22 cellular contexts compared by ENCODE assay signal in the genomic region with DNA sequence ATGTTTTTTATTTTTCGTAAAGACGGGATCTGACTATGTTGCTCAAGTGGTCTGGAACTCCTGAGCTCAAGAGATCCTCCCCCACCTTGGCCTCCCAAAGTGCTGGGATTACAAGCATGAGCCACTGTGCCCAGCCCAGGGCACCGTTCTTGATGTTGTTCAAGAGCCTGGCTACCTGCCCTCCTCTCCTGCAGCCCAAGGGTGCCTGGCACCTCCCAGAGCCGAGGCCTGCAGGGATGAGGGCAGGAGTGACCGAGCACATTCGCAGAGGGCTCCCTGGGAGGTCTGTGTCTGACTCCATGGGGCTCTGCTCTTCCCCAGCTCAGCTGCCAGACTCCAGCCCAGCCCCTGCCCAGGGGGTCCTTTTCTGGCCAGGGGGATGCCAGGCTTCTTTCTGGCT. TPM values are rescaled to one million over a fixed set of nuclear protein-coding genes. Genes with fewer than 3 reads are reported as not detected.
DNase-seq lines count a peak whose midpoint lies in the region; TF ChIP-seq lines count a peak whose summit lies in the region.
"Had no signal": no experiment of that assay in that cellular context is flagged by ENCODE, and none has a peak within 500 bp of the region (broad histone marks: within the 10 kb centered on the region; RNA-seq: fewer than 3 reads in every experiment).

No MANE protein-coding gene starts in this region.

- peaks cover 4 to 8% of the 10 kb centered on the region in 2 donors for H3K4me1 ChIP-seq in neuronal stem cell (ENCODE audit: control insufficient read depth in 2 of 2, insufficient read depth in 1 of 2, low read depth in 1 of 2, low read length in 2 of 2)
- H3K4me1 ChIP-seq in CD8-positive, alpha-beta memory T cell (ENCODE audit: insufficient read depth, low read length): peaks cover 10% of the 10 kb centered on the region

- H3K27me3 Mint-ChIP-seq in IgD-negative memory B cell: no peaks in the 10 kb centered on the region
- H3K27me3 Mint-ChIP-seq in CD8-positive, alpha-beta memory T cell: peaks cover 0 to 1% of the 10 kb centered on the region in 2 donors

- H2BK15ac ChIP-seq in neuronal stem cell (ENCODE audit: low read length): no peak overlapping the region

- no CpG with 5 or more reads among the region's 6 CpGs for WGBS in neuronal stem cell (ENCODE audit: extremely low coverage in 2 of 2, insufficient read length in 2 of 2, insufficient replicate concordance in 1 of 2), 2 donors

- H3K9me3 Mint-ChIP-seq in IgD-negative memory B cell: no peaks in the 10 kb centered on the region
- no peaks in the 10 kb centered on the region for H3K9me3 Mint-ChIP-seq in CD8-positive, alpha-beta memory T cell
- H3K9me3 Mint-ChIP-seq: GM23338; T-helper 1 cell treated with Interleukin-12 subunit alpha and Interleukin-12 subunit beta and Interleukin-4 antibody, amounts not matched to agents 30 μg/mL and 1 μg/mL, for 36 hours had no signal

- peaks cover 0 to 10% of the 10 kb centered on the region in 2 donors for H3K36me3 ChIP-seq in neuronal stem cell (replicated peaks in 1 of 2; ENCODE audit: control insufficient read depth in 2 of 2, insufficient read depth in 2 of 2, low read length in 2 of 2)
- H3K36me3 ChIP-seq in CD8-positive, alpha-beta memory T cell (ENCODE audit: insufficient read depth, low read length): no peaks in the 10 kb centered on the region

- H3K23ac ChIP-seq in neuronal stem cell (ENCODE audit: low read depth, low read length, poor library complexity): peak overlapping the region; percentile 8

- peaks cover 3% of the 10 kb centered on the region for H3K36me3 Mint-ChIP-seq in IgD-negative memory B cell
- peaks cover 0 to 2% (median 0%) of the 10 kb centered on the region in 3 donors for H3K36me3 Mint-ChIP-seq in CD8-positive, alpha-beta memory T cell

- DNase-seq in RWPE1 (ENCODE audit: low spot score) (no peak), neuronal stem cell (ENCODE audit: low spot score) (no peak), DMS53 (lab: John Stamatoyannopoulos, UW) (no peak), HEK293T (ENCODE audit: extremely low spot score) (no peak)
- DNase-seq in CD8-positive, alpha-beta memory T cell: no peak
- no peak for DNase-seq in activated CD4-positive, alpha-beta T cell treated with anti-CD3 and anti-CD28 coated beads, Interleukin-2, amount 50 U/mL, for 48 hours
- DNase-seq: ACHN, Caco-2, GF-D8, NCI-H1048, NCI-H1436 treated with DMSO at 0.1 percent for 48 hours, NCI-H2029, NCI-H446, NCI-H526 treated with DMSO at 0.1 percent for 48 hours, RPMI8226, SIG-M5 had no signal

- H2BK5ac ChIP-seq in neuronal stem cell (ENCODE audit: low read length): no peak overlapping the region

- no peak overlapping the region for H4K91ac ChIP-seq in neuronal stem cell (ENCODE audit: low read depth, low read length, poor library complexity)

- no peak overlapping the region for H2BK12ac ChIP-seq in neuronal stem cell (ENCODE audit: low read length)

- no peak overlapping the region for H2AFZ ChIP-seq in neuronal stem cell (ENCODE audit: low read length)
- H2AFZ ChIP-seq: GM23338 had no signal

- no peak overlapping the region for H2BK120ac ChIP-seq in neuronal stem cell (ENCODE audit: low read depth, low read length)

- H3K4me1 Mint-ChIP-seq in IgD-negative memory B cell: peaks cover 32 to 40% (median 33%) of the 10 kb centered on the region in 3 donors
- peaks cover 11 to 20% (median 12%) of the 10 kb centered on the region in 3 donors for H3K4me1 Mint-ChIP-seq in CD8-positive, alpha-beta memory T cell

- CTCF ChIA-PET in RWPE1 (lab: Yijun Ruan, JAX): interaction anchor here (0.7 to 1.0 kb wide), 2 partner anchors 13 to 790 kb away, joined by 3 to 4 read pairs; no protein-coding TSS in a partner anchor
- CTCF ChIA-PET in CD8-positive, alpha-beta memory T cell (lab: Charles Lee): no interaction called here
- CTCF ChIA-PET in HEK293T (lab: Yijun Ruan, JAX): no interaction called here

- no peak overlapping the region for H3K14ac ChIP-seq in neuronal stem cell (ENCODE audit: low read length)

- H4K8ac ChIP-seq in neuronal stem cell (ENCODE audit: low read depth, low read length): no peak overlapping the region

- no peak overlapping the region for H3K4me2 ChIP-seq in neuronal stem cell (ENCODE audit: insufficient read depth, low read length, poor library complexity, severe bottlenecking)
- H3K4me2 ChIP-seq: GM23338 had no signal

- H3K27me3 ChIP-seq in neuronal stem cell (ENCODE audit: control insufficient read depth in 3 of 3, insufficient read depth in 3 of 3, low read depth in 1 of 3, low read length in 3 of 3): no peaks in the 10 kb centered on the region
- H3K27me3 ChIP-seq in CD8-positive, alpha-beta memory T cell (ENCODE audit: insufficient read depth, low read length, poor library complexity, severe bottlenecking): no peaks in the 10 kb centered on the region

- no peak overlapping the region for H3K9ac ChIP-seq in neuronal stem cell (ENCODE audit: low read depth, low read length, poor library complexity)

- no peak overlapping the region for H3K4me3 ChIP-seq in neuronal stem cell (ENCODE audit: low read length in 2 of 2)
- H3K4me3 ChIP-seq in CD8-positive, alpha-beta memory T cell (ENCODE audit: low read length): no peak overlapping the region
- H3K4me3 ChIP-seq: GM12878, GM23338 had no signal

- H3K27ac Mint-ChIP-seq in IgD-negative memory B cell: peak overlapping the region in 2 of 3 donors; percentile 42 to 83
- H3K27ac Mint-ChIP-seq in CD8-positive, alpha-beta memory T cell: no peak overlapping the region
- H3K27ac Mint-ChIP-seq: GM23338; T-helper 1 cell treated with Interleukin-12 subunit alpha and Interleukin-12 subunit beta and Interleukin-4 antibody, amounts not matched to agents 30 μg/mL and 1 μg/mL, for 36 hours had no signal

- no peak for TF ChIP-seq CTCF in RWPE1 (conservative IDR thresholded peaks at IDR 0.05; ENCODE audit: low read depth)

- H2AK5ac ChIP-seq in neuronal stem cell (ENCODE audit: low read depth, low read length): no peak overlapping the region

- H3K18ac ChIP-seq in neuronal stem cell (ENCODE audit: low read length): no peak overlapping the region

- H3K79me1 ChIP-seq in neuronal stem cell (ENCODE audit: low read depth, low read length): peaks cover 4% of the 10 kb centered on the region

- peak overlapping the region in 1 of 4 donors; percentile 60 for H3K4me3 Mint-ChIP-seq in IgD-negative memory B cell
- no peak overlapping the region for H3K4me3 Mint-ChIP-seq in CD8-positive, alpha-beta memory T cell
- H3K4me3 Mint-ChIP-seq: GM23338; T-helper 1 cell treated with Interleukin-12 subunit alpha and Interleukin-12 subunit beta and Interleukin-4 antibody, amounts not matched to agents 30 μg/mL and 1 μg/mL, for 36 hours had no signal

- POLR2A ChIA-PET in RWPE1 (lab: Yijun Ruan, JAX; ENCODE audit: low non-redundant PET) (no interaction called here), HEK293T (lab: Yijun Ruan, JAX) (no interaction called here)
- POLR2A ChIA-PET in CD8-positive, alpha-beta memory T cell (lab: Charles Lee): no interaction called here

- H3K27ac ChIP-seq in RWPE1: peak overlapping the region; percentile 12
- no peak overlapping the region for H3K27ac ChIP-seq in neuronal stem cell (replicated peaks; ENCODE audit: low read length)
- no peak overlapping the region for H3K27ac ChIP-seq in CD8-positive, alpha-beta memory T cell (ENCODE audit: low read depth, low read length)

- H3K4ac ChIP-seq in neuronal stem cell (ENCODE audit: low read length): no peak overlapping the region

- no peaks in the 10 kb centered on the region for H3K9me3 ChIP-seq in neuronal stem cell (replicated peaks in 1 of 2; ENCODE audit: control insufficient read depth in 2 of 2, insufficient read depth in 1 of 2, low read depth in 1 of 2, low read length in 2 of 2)
- no peaks in the 10 kb centered on the region for H3K9me3 ChIP-seq in CD8-positive, alpha-beta memory T cell (ENCODE audit: low read length)
- H3K9me3 ChIP-seq: Caco-2 had no signal

TF ChIP-seq in HEK293T, 16 proteins besides CTCF, POLR2A, EP300 and RAD21:
- TF ChIP-seq PKNOX1 (IDR thresholded peaks at IDR 0.05): no peak
- TF ChIP-seq ZNF384 (IDR thresholded peaks at IDR 0.05): no peak
- no peak for TF ChIP-seq CTBP1 (IDR thresholded peaks at IDR 0.05; ENCODE audit: borderline replicate concordance)
- TF ChIP-seq FOXM1 (IDR thresholded peaks at IDR 0.05; ENCODE audit: borderline replicate concordance): no peak
- no peak for TF ChIP-seq FOXA1 (IDR thresholded peaks at IDR 0.05)
- TF ChIP-seq TARDBP (IDR thresholded peaks at IDR 0.05): no peak
- no peak for TF ChIP-seq HDGF (IDR thresholded peaks at IDR 0.05; ENCODE audit: borderline replicate concordance)
- no peak for TF ChIP-seq NFRKB (IDR thresholded peaks at IDR 0.05)
- no peak for TF ChIP-seq LEF1 (IDR thresholded peaks at IDR 0.05; ENCODE audit: borderline replicate concordance)
- TF ChIP-seq ELF4 (IDR thresholded peaks at IDR 0.05): no peak
- TF ChIP-seq SP1 (IDR thresholded peaks at IDR 0.05): no peak
- no peak for TF ChIP-seq ARNT (IDR thresholded peaks at IDR 0.05)
- no peak for TF ChIP-seq SUZ12 (IDR thresholded peaks at IDR 0.05)
- no peak for TF ChIP-seq L3MBTL2 (conservative IDR thresholded peaks at IDR 0.05)
- TF ChIP-seq BHLHE40 (IDR thresholded peaks at IDR 0.05; ENCODE audit: borderline replicate concordance): no peak
- no peak for TF ChIP-seq FOXK2 (IDR thresholded peaks at IDR 0.05)
TF ChIP-seq in HEK293T: peak in this region for 0.

RNA-seq across cellular contexts. Expression of gene SH2B2, which starts 15.4 kb away (rescaled TPM):
- 64.5 TPM for polyA plus RNA-seq in IgD-negative memory B cell
- polyA plus RNA-seq in neuronal stem cell (2013, experiment 1 of 2): 9.5 TPM
- 9.6 TPM for polyA plus RNA-seq in neuronal stem cell (2013, experiment 2 of 2)
- 1 to 10 TPM; 1.8 TPM for total RNA-seq in CD8-positive, alpha-beta memory T cell
- 1.5 TPM for polyA plus RNA-seq in CD8-positive, alpha-beta memory T cell

RNA-seq across cellular contexts. Expression of gene SPDYE6, which starts 54.2 kb away (rescaled TPM):
- polyA plus RNA-seq in IgD-negative memory B cell: 0.36 TPM
- not detected for polyA plus RNA-seq in neuronal stem cell (2013, experiment 1 of 2)
- not detected for polyA plus RNA-seq in neuronal stem cell (2013, experiment 2 of 2)
- not detected for total RNA-seq in CD8-positive, alpha-beta memory T cell
- 0.89 TPM for polyA plus RNA-seq in CD8-positive, alpha-beta memory T cell
- total RNA-seq: Caco-2, GM12878, GM23338, HT-29, MCF 10A had no signal
- polyA plus RNA-seq: GM23338 had no signal

Comparison
In these comparisons a context has a peak if more than half of its experiments do, and no peak if none do; other contexts are left out.
1. H3K27ac Mint-ChIP-seq: peak in IgD-negative memory B cell (2 of 3); none in CD8-positive, alpha-beta memory T cell (0 of 8).
2. RNA of gene SH2B2, which starts 15.4 kb away (polyA plus RNA-seq): 64.5 TPM in IgD-negative memory B cell (single experiment); 1.5 TPM in CD8-positive, alpha-beta memory T cell (single experiment); every median in the first group is over 10 times any median in the second.